ENCODE assay signal across 29 cellular contexts in the genomic region with DNA sequence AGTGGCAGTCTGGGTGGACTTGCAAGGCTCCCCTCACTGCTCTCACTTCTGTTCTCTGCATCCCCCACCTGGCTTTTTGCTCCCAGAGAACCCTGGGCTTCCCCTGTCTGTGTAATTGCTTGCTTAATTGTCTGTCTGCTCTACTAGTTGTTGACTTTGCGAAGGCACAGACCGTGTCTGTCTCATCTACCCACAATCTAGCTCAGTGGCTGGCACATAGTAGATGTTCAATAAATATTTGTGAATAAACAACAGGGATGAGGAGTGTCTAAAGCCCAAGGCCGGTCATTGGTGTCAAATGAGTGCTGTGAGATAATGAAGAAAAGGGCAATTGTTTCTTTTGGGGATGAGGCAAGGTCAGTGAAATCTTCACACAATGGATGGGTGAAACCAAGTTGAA. TPM values are rescaled to one million over a fixed set of nuclear protein-coding genes. Genes with fewer than 3 reads are reported as not detected.
"Had no signal": no experiment of that assay in that cellular context is flagged by ENCODE, and none has a peak within 500 bp of the region (broad histone marks: within the 10 kb centered on the region; RNA-seq: fewer than 3 reads in every experiment).

No MANE protein-coding gene starts in this region.

- H3K4me3 ChIP-seq: coronary artery, esophagus muscularis mucosa, gastroesophageal sphincter, heart left ventricle, hepatocyte, left ventricle myocardium inferior, lower lobe of right lung, ovary, psoas muscle, skin epidermis, spleen, testis, tibial artery had no signal

- H3K4me3 Mint-ChIP-seq: natural killer cell; stimulated activated memory B cell treated with anti-CD40 and anti-IgM and Interleukin-4, amounts not matched to agents 10 μg/mL and 1 μg/mL and 100 μg/mL, for 72 hours; type B pancreatic cell had no signal

- H3K27me3 ChIP-seq: ovary, testis had no signal

- H3K27ac ChIP-seq: coronary artery, esophagus muscularis mucosa, foreskin keratinocyte, gastroesophageal sphincter, heart left ventricle, hepatocyte, left ventricle myocardium inferior, lower lobe of right lung, ovary, psoas muscle, skin epidermis, spleen, testis, tibial artery had no signal

- DNase-seq: dermis blood vessel endothelial cell; effector memory CD4-positive, alpha-beta T cell; heart left ventricle; left colon; left ventricle myocardium inferior; lower lobe of right lung; natural killer cell; occipital lobe; ovary; psoas muscle; right cardiac atrium; spleen; stimulated activated CD4-positive, alpha-beta T cell treated with anti-CD3 and anti-CD28 coated beads, Interleukin-4, amount 100 ng/mL, for 4 hours; stimulated activated naive CD8-positive, alpha-beta T cell treated with anti-CD3 and anti-CD28 coated beads, Interleukin-15, Interleukin-2, amounts not matched to agents 100 U/mL and 50 U/mL, for 24 hours; substantia nigra; testis; tibial artery had no signal

- H3K9me3 Mint-ChIP-seq: natural killer cell; stimulated activated memory B cell treated with anti-CD40 and anti-IgM and Interleukin-4, amounts not matched to agents 10 μg/mL and 1 μg/mL and 100 μg/mL, for 72 hours; type B pancreatic cell had no signal

- H3K36me3 ChIP-seq: esophagus muscularis mucosa, gastroesophageal sphincter, heart left ventricle, left ventricle myocardium inferior, lower lobe of right lung, ovary, spleen, tibial artery had no signal

- H3K36me3 Mint-ChIP-seq: natural killer cell; stimulated activated memory B cell treated with anti-CD40 and anti-IgM and Interleukin-4, amounts not matched to agents 10 μg/mL and 1 μg/mL and 100 μg/mL, for 72 hours; type B pancreatic cell had no signal

- H3K4me1 ChIP-seq: foreskin keratinocyte, lower lobe of right lung, psoas muscle had no signal

- H3K27ac Mint-ChIP-seq: natural killer cell; stimulated activated memory B cell treated with anti-CD40 and anti-IgM and Interleukin-4, amounts not matched to agents 10 μg/mL and 1 μg/mL and 100 μg/mL, for 72 hours; type B pancreatic cell had no signal

- ATAC-seq: gastroesophageal sphincter; heart left ventricle; left colon; lower lobe of right lung; natural killer cell; right cardiac atrium; stimulated activated memory B cell treated with anti-CD40 and anti-IgM and Interleukin-4, amounts not matched to agents 10 μg/mL and 1 μg/mL and 100 μg/mL, for 72 hours; stimulated activated naive CD8-positive, alpha-beta T cell treated with anti-CD3 and anti-CD28 coated beads, Interleukin-15, Interleukin-2, amounts not matched to agents 100 U/mL and 50 U/mL, for 24 hours had no signal

- H3K9me3 ChIP-seq: esophagus muscularis mucosa, gastroesophageal sphincter, heart left ventricle, left ventricle myocardium inferior, lower lobe of right lung, ovary, psoas muscle, spleen, testis, tibial artery had no signal

RNA-seq across cellular contexts. Expression of gene SEZ6, which starts 2.8 kb away (rescaled TPM):
- total RNA-seq: dermis blood vessel endothelial cell, endothelial cell of umbilical vein, epithelial cell of proximal tubule, fibroblast of lung, foreskin keratinocyte, left ventricle myocardium inferior, lower lobe of right lung, ovary, psoas muscle, renal cortical epithelial cell, right cardiac atrium had no signal
- polyA plus RNA-seq: endothelial cell of umbilical vein, fibroblast of lung, foreskin keratinocyte, heart left ventricle, ovary, right cardiac atrium, spleen had no signal

RNA-seq across cellular contexts. Expression of gene PIPOX, which starts 34.4 kb away (rescaled TPM):
- polyA plus RNA-seq: foreskin keratinocyte had no signal
